In the genomic region with DNA sequence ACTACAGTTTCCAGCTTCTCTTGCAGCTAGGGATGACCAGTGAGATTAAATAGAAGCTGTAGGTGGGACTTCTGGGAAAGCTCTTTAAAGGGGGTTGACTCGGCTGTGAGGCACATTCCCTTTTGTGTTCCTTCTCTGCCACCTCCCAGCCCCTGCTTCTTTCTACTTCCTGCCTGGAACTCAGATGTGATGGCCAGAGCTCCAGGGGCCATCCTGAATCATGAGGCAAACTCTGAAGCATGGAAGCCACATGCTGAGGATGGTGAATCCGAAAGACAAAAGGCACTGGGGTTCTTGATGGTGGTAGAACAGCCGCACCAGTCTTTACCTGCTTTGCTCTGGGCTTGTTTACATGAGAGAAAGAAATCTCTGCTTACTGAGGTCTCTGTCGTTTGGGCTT, we compare ENCODE assay signal across 26 cellular contexts.
"Had no signal": no experiment of that assay in that cellular context is flagged by ENCODE, and none has a peak within 500 bp of the region (broad histone marks: within the 10 kb centered on the region; RNA-seq: fewer than 3 reads in every experiment).

No MANE protein-coding gene starts in this region.

- H3K9me3 ChIP-seq: adrenal gland, ascending aorta, ovary, thoracic aorta, upper lobe of left lung had no signal

- H3K4me3 Mint-ChIP-seq: activated naive CD8-positive, alpha-beta T cell; activated T-helper 17 cell treated with anti-CD3 and anti-CD28 coated beads, Interleukin-2, amount 50 U/mL, for 72 hours; dendritic cell treated with granulocyte-macrophage colony-stimulating factor and Interleukin-4, amounts not matched to agents 40 ng/mL and 50 ng/mL, for 4 days; immature natural killer cell; natural killer cell; stimulated activated effector memory CD8-positive, alpha-beta T cell treated with anti-CD3 and anti-CD28 coated beads, Interleukin-12 subunit alpha, Interleukin-12 subunit beta, amount 100 ng/mL, for 72 hours had no signal

- H3K4me3 ChIP-seq: adrenal gland, ascending aorta, left lung, lung, ovary, skin epidermis, thoracic aorta, upper lobe of left lung had no signal

- DNase-seq: activated CD4-positive, alpha-beta T cell treated with anti-CD3 and anti-CD28 coated beads for 1 hour; activated T-cell treated with anti-CD3 and anti-CD28 coated beads, Interleukin-2, amount 50 U/mL, for 1 hour; adrenal gland; brain microvascular endothelial cell; caudate nucleus; effector CD4-positive, alpha-beta T cell; erythroblast; foreskin fibroblast; immature natural killer cell; kidney glomerular epithelial cell; left lung; midbrain; natural killer cell; ovary; right cardiac atrium; stimulated activated CD4-positive, alpha-beta T cell treated with anti-CD3 and anti-CD28 coated beads, Interleukin-2, amount 100 ng/mL, for 24 hours; upper lobe of left lung had no signal

- H3K27me3 ChIP-seq: adrenal gland, ascending aorta, brain microvascular endothelial cell, left lung, ovary, upper lobe of left lung had no signal

- H3K27ac ChIP-seq: adrenal gland, ascending aorta, brain microvascular endothelial cell, ovary, thoracic aorta, upper lobe of left lung, VCaP had no signal

- H3K27me3 Mint-ChIP-seq: activated naive CD8-positive, alpha-beta T cell; activated T-helper 17 cell treated with anti-CD3 and anti-CD28 coated beads, Interleukin-2, amount 50 U/mL, for 72 hours; dendritic cell treated with granulocyte-macrophage colony-stimulating factor and Interleukin-4, amounts not matched to agents 40 ng/mL and 50 ng/mL, for 4 days had no signal

- H3K36me3 ChIP-seq: brain microvascular endothelial cell, ovary had no signal

- H3K27ac Mint-ChIP-seq: activated naive CD8-positive, alpha-beta T cell; activated T-helper 17 cell treated with anti-CD3 and anti-CD28 coated beads, Interleukin-2, amount 50 U/mL, for 72 hours; dendritic cell treated with granulocyte-macrophage colony-stimulating factor and Interleukin-4, amounts not matched to agents 40 ng/mL and 50 ng/mL, for 4 days; immature natural killer cell; natural killer cell; stimulated activated effector memory CD8-positive, alpha-beta T cell treated with anti-CD3 and anti-CD28 coated beads, Interleukin-12 subunit alpha, Interleukin-12 subunit beta, amount 100 ng/mL, for 72 hours had no signal

- ATAC-seq: activated T-helper 17 cell treated with anti-CD3 and anti-CD28 coated beads, Interleukin-2, amount 50 U/mL, for 72 hours; left lung; natural killer cell; stimulated activated effector memory CD8-positive, alpha-beta T cell treated with anti-CD3 and anti-CD28 coated beads, Interleukin-12 subunit alpha, Interleukin-12 subunit beta, amount 100 ng/mL, for 72 hours had no signal
